In the genomic region with DNA sequence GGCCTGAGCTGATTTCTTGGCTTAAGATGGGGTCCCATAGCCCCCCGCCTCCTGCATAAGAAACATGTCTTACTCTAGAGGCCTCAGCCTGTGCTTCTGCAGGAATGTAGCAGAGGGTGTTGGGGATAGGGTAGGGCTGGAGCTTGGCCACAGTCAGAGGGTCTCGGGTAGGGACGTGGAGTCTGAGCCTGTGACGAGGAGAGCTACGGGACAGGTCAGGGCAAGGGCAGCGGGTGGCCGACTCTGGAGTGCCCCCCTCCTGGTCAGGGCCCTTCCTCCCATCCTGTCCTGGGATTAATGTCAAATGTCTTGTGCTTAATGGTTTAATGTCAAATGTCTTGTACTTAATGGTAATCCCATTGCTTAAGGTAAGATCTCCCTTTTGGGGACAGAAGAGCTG, we compare ENCODE assay signal across 25 cellular contexts.
"Had no signal": no experiment of that assay in that cellular context is flagged by ENCODE, and none has a peak within 500 bp of the region (broad histone marks: within the 10 kb centered on the region; RNA-seq: fewer than 3 reads in every experiment).

No MANE protein-coding gene starts in this region.

- H3K4me3 Mint-ChIP-seq: activated CD4-positive, alpha-beta T cell treated with anti-CD3 and anti-CD28 coated beads, Interleukin-2, amount 10 ng/mL, durations not matched to agents 7 days and 5 days; activated CD8-positive, alpha-beta T cell treated with anti-CD3 and anti-CD28 coated beads, Interleukin-2, amount 10 ng/mL, durations not matched to agents 7 days and 5 days; activated naive CD4-positive, alpha-beta T cell treated with anti-CD3 and anti-CD28 coated beads, Interleukin-2, amount 50 U/mL, for 24 hours; immature natural killer cell; natural killer cell treated with Interleukin-12 subunit alpha and Interleukin-12 subunit beta and Interleukin-15 and Interleukin-18, amount 100 ng/mL, for 72 hours; stimulated activated effector memory CD8-positive, alpha-beta T cell treated with anti-CD3 and anti-CD28 coated beads, Interleukin-12 subunit alpha, Interleukin-12 subunit beta, amount 100 ng/mL, for 72 hours had no signal

- H3K9me3 ChIP-seq: adrenal gland, ascending aorta, breast epithelium, esophagus muscularis mucosa, left lung, prostate gland, right atrium auricular region, stomach, suprapubic skin, tibial nerve, vagina had no signal

- ATAC-seq: activated CD8-positive, alpha-beta T cell treated with anti-CD3 and anti-CD28 coated beads, Interleukin-2, amount 10 ng/mL, durations not matched to agents 7 days and 5 days; left lung; stimulated activated effector memory CD8-positive, alpha-beta T cell treated with anti-CD3 and anti-CD28 coated beads, Interleukin-12 subunit alpha, Interleukin-12 subunit beta, amount 100 ng/mL, for 72 hours had no signal

- H3K27ac ChIP-seq: suprapubic skin had no signal

- H2AFZ ChIP-seq: hepatocyte had no signal

- DNase-seq: activated CD4-positive, alpha-beta T cell treated with anti-CD3 and anti-CD28 coated beads, Interleukin-2, amount 10 ng/mL, durations not matched to agents 7 days and 5 days; activated CD4-positive, CD25-positive, alpha-beta regulatory T cell treated with anti-CD3 and anti-CD28 coated beads, Interleukin-2, amount 50 U/mL, for 72 hours; activated CD8-positive, alpha-beta T cell treated with anti-CD3 and anti-CD28 coated beads, Interleukin-2, amount 10 ng/mL, durations not matched to agents 7 days and 5 days; activated gamma-delta T cell treated with Interleukin-2 at 50 U/mL for 16 hours; activated T-cell treated with anti-CD3 and anti-CD28 coated beads, Interleukin-2, amount 50 U/mL, for 1 hour; adrenal gland; glutamatergic neuron; immature natural killer cell; kidney glomerular epithelial cell; mammary epithelial cell; stimulated activated CD4-positive, alpha-beta T cell treated with anti-CD3 and anti-CD28 coated beads, Interleukin-1b, Interleukin-23, amount 100 ng/mL, for 48 hours; stomach had no signal

- H3K4me1 ChIP-seq: prostate gland had no signal

- H3K9me3 Mint-ChIP-seq: activated CD4-positive, alpha-beta T cell treated with anti-CD3 and anti-CD28 coated beads, Interleukin-2, amount 10 ng/mL, durations not matched to agents 7 days and 5 days; activated naive CD4-positive, alpha-beta T cell treated with anti-CD3 and anti-CD28 coated beads, Interleukin-2, amount 50 U/mL, for 24 hours; immature natural killer cell; natural killer cell treated with Interleukin-12 subunit alpha and Interleukin-12 subunit beta and Interleukin-15 and Interleukin-18, amount 100 ng/mL, for 72 hours; stimulated activated effector memory CD8-positive, alpha-beta T cell treated with anti-CD3 and anti-CD28 coated beads, Interleukin-12 subunit alpha, Interleukin-12 subunit beta, amount 100 ng/mL, for 72 hours had no signal

- H3K27me3 ChIP-seq: adrenal gland, ascending aorta, breast epithelium, esophagus muscularis mucosa, hepatocyte, right atrium auricular region, suprapubic skin, tibial nerve, vagina had no signal

- H3K4me1 Mint-ChIP-seq: activated CD4-positive, alpha-beta T cell treated with anti-CD3 and anti-CD28 coated beads, Interleukin-2, amount 10 ng/mL, durations not matched to agents 7 days and 5 days; activated naive CD4-positive, alpha-beta T cell treated with anti-CD3 and anti-CD28 coated beads, Interleukin-2, amount 50 U/mL, for 24 hours; immature natural killer cell; stimulated activated effector memory CD8-positive, alpha-beta T cell treated with anti-CD3 and anti-CD28 coated beads, Interleukin-12 subunit alpha, Interleukin-12 subunit beta, amount 100 ng/mL, for 72 hours had no signal

- H3K36me3 ChIP-seq: adrenal gland, ascending aorta, breast epithelium, esophagus muscularis mucosa, left lung, prostate gland, right atrium auricular region, stomach, suprapubic skin, tibial nerve, vagina had no signal

- H3K36me3 Mint-ChIP-seq: activated naive CD4-positive, alpha-beta T cell treated with anti-CD3 and anti-CD28 coated beads, Interleukin-2, amount 50 U/mL, for 24 hours; immature natural killer cell; natural killer cell treated with Interleukin-12 subunit alpha and Interleukin-12 subunit beta and Interleukin-15 and Interleukin-18, amount 100 ng/mL, for 72 hours; stimulated activated effector memory CD8-positive, alpha-beta T cell treated with anti-CD3 and anti-CD28 coated beads, Interleukin-12 subunit alpha, Interleukin-12 subunit beta, amount 100 ng/mL, for 72 hours had no signal

- H3K4me3 ChIP-seq: adrenal gland, hepatocyte, left lung, prostate gland, stomach, suprapubic skin had no signal

- H3K27ac Mint-ChIP-seq: activated CD4-positive, alpha-beta T cell treated with anti-CD3 and anti-CD28 coated beads, Interleukin-2, amount 10 ng/mL, durations not matched to agents 7 days and 5 days; activated CD8-positive, alpha-beta T cell treated with anti-CD3 and anti-CD28 coated beads, Interleukin-2, amount 10 ng/mL, durations not matched to agents 7 days and 5 days; activated naive CD4-positive, alpha-beta T cell treated with anti-CD3 and anti-CD28 coated beads, Interleukin-2, amount 50 U/mL, for 24 hours; immature natural killer cell; natural killer cell treated with Interleukin-12 subunit alpha and Interleukin-12 subunit beta and Interleukin-15 and Interleukin-18, amount 100 ng/mL, for 72 hours; stimulated activated effector memory CD8-positive, alpha-beta T cell treated with anti-CD3 and anti-CD28 coated beads, Interleukin-12 subunit alpha, Interleukin-12 subunit beta, amount 100 ng/mL, for 72 hours had no signal

- H3K79me2 ChIP-seq: hepatocyte had no signal
